In the genomic region with DNA sequence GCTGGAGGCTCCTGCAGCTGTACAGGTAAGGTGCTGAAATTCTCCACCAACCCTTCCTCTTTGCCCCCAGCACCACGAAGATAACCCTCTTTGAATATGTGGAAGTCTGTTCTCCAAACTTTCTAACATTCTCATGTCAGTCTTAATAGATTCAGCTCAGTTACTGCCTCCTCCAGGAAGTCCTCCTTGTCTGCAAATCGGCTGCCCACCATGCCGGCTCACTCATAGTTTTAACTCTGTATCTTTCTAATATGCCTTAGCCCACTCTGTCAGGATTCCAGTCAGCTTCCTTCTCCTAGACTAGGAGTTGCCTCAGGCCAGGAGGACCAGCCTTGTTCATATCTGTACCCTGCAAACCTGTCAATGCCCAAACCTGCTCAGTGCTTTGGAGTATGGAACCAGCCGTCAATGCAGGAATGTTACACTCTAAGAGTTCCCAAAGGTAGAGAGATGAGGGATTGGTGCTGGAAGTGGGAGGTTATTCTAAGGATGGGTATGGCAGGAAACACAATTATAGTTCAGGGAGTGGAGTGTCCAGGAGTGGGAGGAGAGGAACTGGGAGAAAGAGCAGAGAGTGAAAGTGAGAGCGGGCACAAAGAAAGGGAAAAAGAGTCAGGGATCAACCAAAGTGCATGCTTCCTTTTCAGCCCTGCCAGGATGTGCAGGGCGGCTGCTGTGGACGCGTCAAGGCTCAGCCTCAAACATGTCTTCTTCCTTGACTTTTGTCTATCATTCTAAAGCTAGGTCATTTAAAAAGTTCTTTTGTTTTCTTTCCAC, we compare ENCODE assay signal across 15 cellular contexts. TPM values are rescaled to one million over a fixed set of nuclear protein-coding genes. Genes with fewer than 3 reads are reported as not detected.
DNase-seq lines count a peak whose midpoint lies in the region; ATAC-seq and TF ChIP-seq lines count a peak whose summit lies in the region.
"Had no signal": no experiment of that assay in that cellular context is flagged by ENCODE, and none has a peak within 500 bp of the region (broad histone marks: within the 10 kb centered on the region; RNA-seq: fewer than 3 reads in every experiment).

No MANE protein-coding gene starts in this region.

- H4K20me1 ChIP-seq in GM23338 (replicated peaks; ENCODE audit: insufficient read depth), result no peaks in the 10 kb centered on the region
- H4K20me1 ChIP-seq in OCI-LY7 (ENCODE audit: insufficient read depth, low read length), result no peaks in the 10 kb centered on the region

- DNase-seq in GM23338 (ENCODE audit: low spot score), result no peak
- no peak for DNase-seq in adrenal gland
- DNase-seq in islet precursor cell, result peak; percentile 54
- DNase-seq in D341Med (ENCODE audit: low spot score), result no peak
- no peak for DNase-seq in H7
- no peak for DNase-seq in OCI-LY7 (ENCODE audit: low spot score)
- DNase-seq: activated CD8-positive, alpha-beta T cell treated with anti-CD3 and anti-CD28 coated beads for 36 hours; activated naive CD4-positive, alpha-beta T cell treated with anti-CD3 and anti-CD28 coated beads for 36 hours; COR-L47; cortex of kidney; KG1; stimulated activated CD4-positive, alpha-beta T cell treated with anti-CD3 and anti-CD28 coated beads, Interleukin-4, amount 100 ng/mL, for 1 hour; stimulated activated naive CD8-positive, alpha-beta T cell treated with anti-CD3 and anti-CD28 coated beads, Interleukin-15, amount 100 ng/mL, for 72 hours had no signal

- 48 to 66% (median 58%) methylated on average over 8 of the region's 8 CpGs for WGBS in adrenal gland, 4 donors

- H3K36me3 ChIP-seq in GM23338 (ENCODE audit: insufficient read depth) (no peaks in the 10 kb centered on the region), adrenal gland (replicated peaks in 1 of 2) (no peaks in the 10 kb centered on the region), skeletal muscle tissue (ENCODE audit: control insufficient read depth in 3 of 3, insufficient read depth in 3 of 3, low read length in 3 of 3) (no peaks in the 10 kb centered on the region), H7 (replicated peaks; ENCODE audit: control insufficient read depth, insufficient read depth, low read length) (no peaks in the 10 kb centered on the region), OCI-LY7 (ENCODE audit: insufficient read depth, low read length) (no peaks in the 10 kb centered on the region)

- H3F3A ChIP-seq in GM23338 (replicated peaks; ENCODE audit: low read depth), result no peaks in the 10 kb centered on the region

- no peak overlapping the region for H3K9ac ChIP-seq in skeletal muscle tissue (ENCODE audit: low read depth in 1 of 3, low read length in 3 of 3)
- H3K9ac ChIP-seq: parathyroid adenoma had no signal

- H2AFZ ChIP-seq in GM23338, result 0 out of 2 replicates have a peak overlapping the region, but pooled peaks have one; percentile 38
- H2AFZ ChIP-seq in OCI-LY7 (ENCODE audit: low read length), result no peak overlapping the region

- H3K4me1 Mint-ChIP-seq in GM23338, result peaks cover 29% of the 10 kb centered on the region

- H3K79me2 ChIP-seq in GM23338 (replicated peaks; ENCODE audit: insufficient read depth) (no peaks in the 10 kb centered on the region), OCI-LY7 (ENCODE audit: insufficient read depth, low read depth, low read length) (no peaks in the 10 kb centered on the region)
- H3K79me2 ChIP-seq: parathyroid adenoma had no signal

- CTCF ChIA-PET in OCI-LY7 (lab: Charles Lee; ENCODE audit: unreplicated experiment), result interaction anchor here (0.6 kb wide), 1 partner anchor 180 kb away, joined by 3 read pairs; no protein-coding TSS in a partner anchor

- no peak overlapping the region for H3K4me3 Mint-ChIP-seq in GM23338
- H3K4me3 Mint-ChIP-seq: activated CD8-positive, alpha-beta T cell treated with anti-CD3 and anti-CD28 coated beads for 36 hours; activated naive CD4-positive, alpha-beta T cell treated with anti-CD3 and anti-CD28 coated beads for 36 hours had no signal

- no peaks in the 10 kb centered on the region for H3K36me3 Mint-ChIP-seq in GM23338 (ENCODE audit: low read depth)

- H3K9me3 Mint-ChIP-seq in GM23338, result no peaks in the 10 kb centered on the region
- H3K9me3 Mint-ChIP-seq: activated CD8-positive, alpha-beta T cell treated with anti-CD3 and anti-CD28 coated beads for 36 hours; activated naive CD4-positive, alpha-beta T cell treated with anti-CD3 and anti-CD28 coated beads for 36 hours; stimulated activated naive CD8-positive, alpha-beta T cell treated with anti-CD3 and anti-CD28 coated beads, Interleukin-15, amount 100 ng/mL, for 72 hours had no signal

- no TSS peak for BruUV-seq in OCI-LY7 (replicated peaks; lab: Mats Ljungman, UMichigan)

- no peaks in the 10 kb centered on the region for H3K9me3 ChIP-seq in adrenal gland (replicated peaks in 1 of 3)
- no peaks in the 10 kb centered on the region for H3K9me3 ChIP-seq in skeletal muscle tissue (ENCODE audit: control insufficient read depth in 3 of 3, low read length in 3 of 3)
- no peaks in the 10 kb centered on the region for H3K9me3 ChIP-seq in OCI-LY7 (ENCODE audit: low read length)

- H3K27ac ChIP-seq in GM23338 (ENCODE audit: low read depth), result no peak overlapping the region
- H3K27ac ChIP-seq in adrenal gland, result peak overlapping the region in 3 of 5 donors; percentile 11 to 76 (median 47)
- peak overlapping the region; percentile 11 for H3K27ac ChIP-seq in skeletal muscle tissue (ENCODE audit: low read depth, low read length)
- no peak overlapping the region for H3K27ac ChIP-seq in OCI-LY7 (ENCODE audit: low read depth, low read length, poor library complexity, severe bottlenecking)
- H3K27ac ChIP-seq: parathyroid adenoma had no signal

- intact Hi-C loops in adrenal gland (cut with DNase I) (no loop called here), OCI-LY7 (cut with micrococcal nuclease; ENCODE audit: unreplicated experiment) (no loop called here)

- H3K4me3 ChIP-seq in GM23338, result no peak overlapping the region
- H3K4me3 ChIP-seq in adrenal gland, result no peak overlapping the region
- H3K4me3 ChIP-seq in skeletal muscle tissue (ENCODE audit: low read length in 3 of 3), result no peak overlapping the region
- H3K4me3 ChIP-seq in H7 (ENCODE audit: insufficient read depth, low read depth, low read length), result no peak overlapping the region
- no peak overlapping the region for H3K4me3 ChIP-seq in OCI-LY7 (ENCODE audit: low read depth, low read length, poor library complexity, severe bottlenecking)

- TF ChIP-seq POLR2A in adrenal gland (IDR thresholded peaks at IDR 0.05), result no peak

- H3K27me3 Mint-ChIP-seq in GM23338 (ENCODE audit: insufficient read depth, low read depth, poor library complexity), result peaks cover 8% of the 10 kb centered on the region

- H3K4me1 ChIP-seq in GM23338 (ENCODE audit: insufficient read depth) (peaks cover 17% of the 10 kb centered on the region), adrenal gland (replicated peaks in 1 of 2) (peaks cover 0 to 25% of the 10 kb centered on the region in 2 donors), skeletal muscle tissue (ENCODE audit: control insufficient read depth in 3 of 3, insufficient read depth in 3 of 3, low read length in 3 of 3) (peaks cover 6 to 10% (median 9%) of the 10 kb centered on the region in 3 donors), OCI-LY7 (ENCODE audit: insufficient read depth, low read length, poor library complexity, severe bottlenecking) (peaks cover 15% of the 10 kb centered on the region)
- H3K4me1 ChIP-seq: parathyroid adenoma had no signal

- POLR2A ChIA-PET in OCI-LY7 (lab: Charles Lee), result interaction anchor here (1.0 kb wide), 1 partner anchor 11 kb away, joined by 4 read pairs; no protein-coding TSS in a partner anchor

- TF ChIP-seq CTCF in GM23338 (conservative IDR thresholded peaks at IDR 0.05; ENCODE audit: low read depth in 2 of 2) (no peak), adrenal gland (IDR thresholded peaks at IDR 0.05) (no peak), OCI-LY7 (conservative IDR thresholded peaks at IDR 0.05; ENCODE audit: low read length) (no peak)

- no peak for ATAC-seq in GM23338
- ATAC-seq: stimulated activated naive CD8-positive, alpha-beta T cell treated with anti-CD3 and anti-CD28 coated beads, Interleukin-15, amount 100 ng/mL, for 72 hours had no signal

- no peak overlapping the region for H3K27ac Mint-ChIP-seq in GM23338
- H3K27ac Mint-ChIP-seq: activated CD8-positive, alpha-beta T cell treated with anti-CD3 and anti-CD28 coated beads for 36 hours; activated naive CD4-positive, alpha-beta T cell treated with anti-CD3 and anti-CD28 coated beads for 36 hours had no signal

- H3K27me3 ChIP-seq in GM23338 (ENCODE audit: insufficient read depth) (no peaks in the 10 kb centered on the region), adrenal gland (no peaks in the 10 kb centered on the region), skeletal muscle tissue (ENCODE audit: control insufficient read depth in 3 of 3, insufficient read depth in 3 of 3, low read length in 3 of 3) (no peaks in the 10 kb centered on the region), H7 (ENCODE audit: control insufficient read depth, insufficient read depth, low read length) (no peaks in the 10 kb centered on the region)

- no peak overlapping the region for H3K4me2 ChIP-seq in GM23338
- H3K4me2 ChIP-seq in OCI-LY7 (ENCODE audit: low read length), result no peak overlapping the region

- H3K9me2 ChIP-seq in GM23338 (ENCODE audit: insufficient read depth), result no peaks in the 10 kb centered on the region
- H3K9me2 ChIP-seq in OCI-LY7 (ENCODE audit: insufficient read depth, low read length), result no peaks in the 10 kb centered on the region

TF ChIP-seq in GM23338, 12 proteins besides CTCF, POLR2A, EP300 and RAD21 (continues in another document):
- TF ChIP-seq NANOG (IDR thresholded peaks at IDR 0.05; ENCODE audit: borderline replicate concordance) (no peak), JUNB (IDR thresholded peaks at IDR 0.05; ENCODE audit: unreplicated experiment) (no peak), EZH2 (IDR thresholded peaks at IDR 0.05; ENCODE audit: low read depth, unreplicated experiment) (no peak)
- TF ChIP-seq, protein P1, sequence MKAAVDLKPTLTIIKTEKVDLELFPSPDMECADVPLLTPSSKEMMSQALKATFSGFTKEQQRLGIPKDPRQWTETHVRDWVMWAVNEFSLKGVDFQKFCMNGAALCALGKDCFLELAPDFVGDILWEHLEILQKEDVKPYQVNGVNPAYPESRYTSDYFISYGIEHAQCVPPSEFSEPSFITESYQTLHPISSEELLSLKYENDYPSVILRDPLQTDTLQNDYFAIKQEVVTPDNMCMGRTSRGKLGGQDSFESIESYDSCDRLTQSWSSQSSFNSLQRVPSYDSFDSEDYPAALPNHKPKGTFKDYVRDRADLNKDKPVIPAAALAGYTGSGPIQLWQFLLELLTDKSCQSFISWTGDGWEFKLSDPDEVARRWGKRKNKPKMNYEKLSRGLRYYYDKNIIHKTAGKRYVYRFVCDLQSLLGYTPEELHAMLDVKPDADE (IDR thresholded peaks at IDR 0.05), result no peak

RNA-seq across cellular contexts. Expression of a gene that starts 38.0 kb away (rescaled TPM):
- not detected in 2 replicates for total RNA-seq in GM23338 (2014; rRNA removed; shearing (Covaris generic))
- polyA plus RNA-seq in GM23338 (2016; fragmentation: Nextera tagmentation; extraction: Ambion mirVana) (0.23 TPM in 1 of 2 replicates, not detected in the other), adrenal gland (10 to 100 TPM in 1 of 3 donors, 1 to 10 TPM in 2; 6.3 to 42.8 (median 7.1) TPM)
- total RNA-seq in adrenal gland (100 to 1,000 TPM in 1 of 8 donors, 10 to 100 TPM in 7; 21.1 to 122 (median 44.2) TPM), skeletal muscle tissue (6.8 TPM), OCI-LY7 (2022) (90.9 and 94.4 TPM in 2 replicates)
- total RNA-seq in H7 (2014; rRNA removed; shearing (Covaris generic)), result not detected in 2 replicates
- 62.1 and 89.9 TPM in 2 replicates for total RNA-seq in OCI-LY7 (2014; rRNA removed; shearing (Covaris generic))

Comparison
In these comparisons a context has a peak if more than half of its experiments do, and no peak if none do; other contexts are left out.
1. H3K27ac ChIP-seq: peak in adrenal gland (3 of 5) and skeletal muscle tissue (single experiment); none in GM23338 (single experiment) and OCI-LY7 (single experiment).